Comparison of ENCODE assay signal across 9 cellular contexts in the genomic region with DNA sequence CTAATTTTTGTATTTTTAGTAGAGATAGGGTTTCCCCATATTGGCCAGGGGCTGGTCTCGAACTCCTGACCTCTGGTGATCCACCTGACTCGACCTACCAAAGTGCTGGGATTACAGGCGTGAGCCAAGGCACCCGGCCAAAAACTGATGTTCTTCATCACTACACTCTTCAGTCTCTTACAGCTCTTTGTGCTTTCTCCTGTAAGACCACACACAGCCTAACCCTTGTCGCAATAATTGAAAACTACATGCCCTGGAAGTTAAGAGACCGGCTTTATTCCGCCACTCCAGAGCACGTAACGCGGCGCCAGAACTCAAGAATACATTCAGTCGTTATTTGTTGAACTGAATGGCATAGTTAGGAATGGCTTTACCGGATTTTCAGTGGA. TPM values are rescaled to one million over a fixed set of nuclear protein-coding genes. Genes with fewer than 3 reads are reported as not detected.
DNase-seq lines count a peak whose midpoint lies in the region; ATAC-seq, FAIRE-seq and TF ChIP-seq lines count a peak whose summit lies in the region.
"Had no signal": no experiment of that assay in that cellular context is flagged by ENCODE, and none has a peak within 500 bp of the region (broad histone marks: within the 10 kb centered on the region; RNA-seq: fewer than 3 reads in every experiment).

No MANE protein-coding gene starts in this region.

- peak; percentile 41 for DNase-seq in cardiac septum (ENCODE audit: low spot score)
- DNase-seq in Right ventricle myocardium superior, result no peak
- DNase-seq in memory B cell (ENCODE audit: low spot score in 2 of 2), result no peak
- no peak for DNase-seq in vagina (ENCODE audit: extremely low spot score in 2 of 2)
- DNase-seq in DMS79 treated with DMSO at 0.1 percent for 48 hours (lab: John Stamatoyannopoulos, UW), result no peak
- DNase-seq in HTR-8/SVneo (ENCODE audit: insufficient read length, low spot score), result no peak

- no peak for FAIRE-seq in HTR-8/SVneo (lab: Jason Lieb, UNC)
- FAIRE-seq: colon had no signal

- H3K9me3 Mint-ChIP-seq in brain (no peaks in the 10 kb centered on the region), memory B cell (no peaks in the 10 kb centered on the region)

- TF ChIP-seq CTCF in brain (conservative IDR thresholded peaks at IDR 0.05) (no peak), vagina (IDR thresholded peaks at IDR 0.05) (no peak)

- peaks cover 31% of the 10 kb centered on the region for H3K4me1 Mint-ChIP-seq in brain
- peaks cover 13% of the 10 kb centered on the region for H3K4me1 Mint-ChIP-seq in memory B cell

- no peaks in the 10 kb centered on the region for H3K9me3 ChIP-seq in vagina

- peaks cover 6% of the 10 kb centered on the region for H3K27me3 Mint-ChIP-seq in brain
- no peaks in the 10 kb centered on the region for H3K27me3 Mint-ChIP-seq in memory B cell

- H3K27ac Mint-ChIP-seq in brain, result peak overlapping the region in 4 of 5 experiments; percentile 72 to 97 (median 94)
- peak overlapping the region; percentile 92 for H3K27ac Mint-ChIP-seq in memory B cell

- H3K27me3 ChIP-seq in vagina, result no peaks in the 10 kb centered on the region

- H3K4me3 Mint-ChIP-seq in brain (peak overlapping the region; percentile 91 to 100 (median 95)), memory B cell (peak overlapping the region; percentile 99)

- intact Hi-C loops in cardiac septum (cut with DNase I), result loop anchor here (2.0 kb wide), 1 partner anchor 144 kb away; no protein-coding TSS in a partner anchor
- intact Hi-C loops in Right ventricle myocardium superior (cut with DNase I), result no loop called here
- intact Hi-C loops in vagina (cut with DNase I), result no loop called here

- peaks cover 21% of the 10 kb centered on the region for H3K4me1 ChIP-seq in vagina

- ATAC-seq in Right ventricle myocardium superior (ENCODE audit: poor library complexity), result no peak
- ATAC-seq in memory B cell (ENCODE audit: low read depth), result peak; percentile 3
- ATAC-seq in HG03442 (IDR thresholded peaks at IDR 0.05; ENCODE audit: unreplicated experiment), result no peak

- peak overlapping the region; percentile 67 to 78 for H3K4me3 ChIP-seq in vagina

- TF ChIP-seq POLR2A in vagina (IDR thresholded peaks at IDR 0.05), result no peak

- peaks cover 4% of the 10 kb centered on the region for H3K36me3 Mint-ChIP-seq in brain
- peaks cover 14% of the 10 kb centered on the region for H3K36me3 Mint-ChIP-seq in memory B cell

- H3K27ac ChIP-seq in vagina, result peak overlapping the region; percentile 47

- peaks cover 0 to 24% of the 10 kb centered on the region in 2 donors for H3K36me3 ChIP-seq in vagina

RNA-seq across cellular contexts. Expression of gene GPATCH4, which starts 0.6 kb away (rescaled TPM):
- total RNA-seq in cardiac septum (15.5 TPM), Right ventricle myocardium superior (15.9 TPM), vagina (25.8 TPM)
- 11.5 TPM for polyA plus RNA-seq in brain (ENCODE audit: insufficient read depth, low read depth, low replicate concordance)

RNA-seq across cellular contexts. Expression of gene NAXE, which starts 9.2 kb away (rescaled TPM):
- 91.4 TPM for total RNA-seq in cardiac septum
- 115 TPM for total RNA-seq in Right ventricle myocardium superior
- polyA plus RNA-seq in brain (ENCODE audit: insufficient read depth, low read depth, low replicate concordance), result 133 TPM
- total RNA-seq in vagina, result 46.7 TPM

RNA-seq across cellular contexts. Expression of gene HAPLN2, which starts 18.5 kb away (rescaled TPM):
- total RNA-seq in cardiac septum (0.43 TPM), Right ventricle myocardium superior (1.6 TPM), vagina (not detected)
- 69.6 TPM for polyA plus RNA-seq in brain (ENCODE audit: insufficient read depth, low read depth, low replicate concordance)

RNA-seq across cellular contexts. Expression of gene TTC24, which starts 21.2 kb away (rescaled TPM):
- total RNA-seq in cardiac septum, result not detected
- not detected for total RNA-seq in Right ventricle myocardium superior
- not detected for polyA plus RNA-seq in brain (ENCODE audit: insufficient read depth, low read depth, low replicate concordance)
- not detected for total RNA-seq in vagina

RNA-seq across cellular contexts. Expression of gene IQGAP3, which starts 28.4 kb away (rescaled TPM):
- total RNA-seq in cardiac septum (0.16 TPM), Right ventricle myocardium superior (0.56 TPM), vagina (2.9 TPM)
- polyA plus RNA-seq in brain (ENCODE audit: insufficient read depth, low read depth, low replicate concordance), result 16.6 TPM
